ENCODE assay signal across 8 cellular contexts in the genomic region with DNA sequence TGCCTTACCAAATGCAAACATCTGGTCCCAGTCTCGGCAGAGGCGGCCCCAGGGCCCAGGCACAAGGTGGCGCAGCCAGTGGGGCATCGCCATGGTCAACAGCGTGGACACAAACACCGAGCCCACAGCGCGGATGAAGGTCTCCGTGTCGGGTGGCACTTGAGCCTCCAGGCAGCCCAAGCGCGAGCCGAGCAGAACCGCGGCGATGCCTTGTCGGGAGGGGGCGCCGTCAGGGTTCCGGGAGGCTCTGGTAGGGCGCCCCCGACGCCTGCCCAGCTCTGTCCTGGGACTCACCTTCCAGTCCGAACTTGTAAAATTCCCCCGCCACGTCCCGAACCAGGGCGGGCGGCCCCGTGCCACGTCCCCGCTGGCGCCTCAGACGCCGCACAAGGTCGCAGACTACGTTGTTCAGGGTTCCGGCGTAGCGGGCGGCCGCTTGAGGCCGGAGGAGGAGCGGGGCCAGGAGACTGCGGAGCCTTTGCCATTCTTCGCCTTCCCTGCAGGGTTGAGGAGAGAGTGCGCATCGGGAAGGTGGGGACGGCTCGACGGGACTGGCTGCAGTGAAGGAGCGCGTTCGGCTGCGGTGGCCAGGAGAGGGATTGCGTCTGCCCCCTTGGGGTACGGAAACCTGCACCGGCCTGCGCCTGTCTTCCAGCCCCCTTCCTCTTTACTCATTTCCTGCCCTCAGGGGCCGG. TPM values are rescaled to one million over a fixed set of nuclear protein-coding genes. Genes with fewer than 3 reads are reported as not detected.
DNase-seq lines count a peak whose midpoint lies in the region; ATAC-seq, FAIRE-seq and TF ChIP-seq lines count a peak whose summit lies in the region.

No MANE protein-coding gene starts in this region.

- peak overlapping the region; percentile 98 for H3K4me2 ChIP-seq in A549

- H3K27me3 ChIP-seq in colonic mucosa (peaks cover 25% of the 10 kb centered on the region), thoracic aorta (replicated peaks; ENCODE audit: insufficient read depth) (no peaks in the 10 kb centered on the region)

- no peak for FAIRE-seq in A549 (lab: Jason Lieb, UNC)

- no peak for TF ChIP-seq EP300 in A549 (IDR thresholded peaks at IDR 0.05)

- no peaks in the 10 kb centered on the region for H3K9me3 Mint-ChIP-seq in memory B cell

- TF ChIP-seq CTCF in A549 (IDR thresholded peaks at IDR 0.05) (peak; percentile 67), colonic mucosa (IDR thresholded peaks at IDR 0.05) (no peak), thoracic aorta (IDR thresholded peaks at IDR 0.05) (peak; percentile 22)

- H3K4me3 ChIP-seq in A549 (peak overlapping the region; percentile 52), colonic mucosa (peak overlapping the region; percentile 47), thoracic aorta (peak overlapping the region; percentile 68)

- H3K27ac ChIP-seq in A549 (peak overlapping the region; percentile 62 to 88; a peak in 5 of 6 replicates), colonic mucosa (no peak overlapping the region), thoracic aorta (no peak overlapping the region)

- intact Hi-C loops in colonic mucosa (cut with DNase I), result no loop called here

- peak overlapping the region; percentile 13 for H3K27ac Mint-ChIP-seq in memory B cell

- H3K9ac ChIP-seq in colonic mucosa (ENCODE audit: low read depth in 2 of 2, low read length in 2 of 2), result peak overlapping the region; percentile 57 to 62

- WGBS in A549 (ENCODE audit: missing lambda C conversion rate), result under 1% methylated on average over 36 of the region's 60 CpGs

- H3K36me3 ChIP-seq in colonic mucosa, result no peaks in the 10 kb centered on the region
- no peaks in the 10 kb centered on the region for H3K36me3 ChIP-seq in thoracic aorta

- H3K9me3 ChIP-seq in A549, result no peaks in the 10 kb centered on the region
- H3K9me3 ChIP-seq in colonic mucosa, result no peaks in the 10 kb centered on the region
- no peaks in the 10 kb centered on the region for H3K9me3 ChIP-seq in thoracic aorta

- CTCF ChIA-PET in A549 (lab: Yijun Ruan, JAX), result interaction anchor here (0.8 to 8.0 kb wide), 11 partner anchors 9 to 182 kb away, joined by 3 to 117 read pairs (median 4); a partner anchor contains a TSS

- TF ChIP-seq RAD21 in A549 (conservative IDR thresholded peaks at IDR 0.05 in 1 of 2, IDR thresholded peaks at IDR 0.05 in 1 of 2), result no peak

- peaks cover 4% of the 10 kb centered on the region for H3K36me3 Mint-ChIP-seq in memory B cell

- DNase-seq in A549 (ENCODE audit: low read depth in 1 of 2, low spot score in 1 of 2) (peak; percentile 70 to 74), UCSD-AML1 (lab: John Stamatoyannopoulos, UW; ENCODE audit: unreplicated experiment) (peak; percentile 34), colonic mucosa (peak; percentile 60), memory B cell (ENCODE audit: low spot score in 2 of 2) (peak in 1 of 2 donors; percentile 57), thoracic aorta (ENCODE audit: low spot score) (no peak), GM19238 (ENCODE audit: insufficient read length, low spot score) (no peak)

- peak overlapping the region; percentile 84 for H3K4me3 Mint-ChIP-seq in memory B cell

- peaks cover 25% of the 10 kb centered on the region for H3K4me1 ChIP-seq in A549
- H3K4me1 ChIP-seq in colonic mucosa, result peaks cover 8% of the 10 kb centered on the region
- H3K4me1 ChIP-seq in thoracic aorta (ENCODE audit: control insufficient read depth in 1 of 2, low read depth in 2 of 2), result peaks cover 15 to 30% of the 10 kb centered on the region in 2 donors

- peak; percentile 72 to 83 for ATAC-seq in A549
- ATAC-seq in GM18511 (IDR thresholded peaks at IDR 0.05; ENCODE audit: unreplicated experiment), result peak; percentile 71
- ATAC-seq in HG03342 (IDR thresholded peaks at IDR 0.05; ENCODE audit: unreplicated experiment), result peak; percentile 53
- ATAC-seq in memory B cell (ENCODE audit: low read depth), result peak; percentile 79
- no peak for ATAC-seq in thoracic aorta (ENCODE audit: insufficient number of reproducible peaks, low FRiP score, low read depth)

- TF ChIP-seq POLR2A in A549 (IDR thresholded peaks at IDR 0.05; ENCODE audit: low read length), result peak; percentile 8; the same call in 1 of the 2 replicates

- peaks cover 21% of the 10 kb centered on the region for H3K4me1 Mint-ChIP-seq in memory B cell

- POLR2A ChIA-PET in A549 (lab: Yijun Ruan, JAX), result interaction anchor here (1.1 kb wide), 1 partner anchor 39 kb away, joined by 3 read pairs; no protein-coding TSS in a partner anchor

- peaks cover 8% of the 10 kb centered on the region for H3K27me3 Mint-ChIP-seq in memory B cell

TF ChIP-seq in A549, 52 proteins besides CTCF, POLR2A, EP300 and RAD21 (continues in another document):
- TF ChIP-seq CBX2 (IDR thresholded peaks at IDR 0.05; ENCODE audit: borderline replicate concordance, low read depth) (no peak), HOXB13 (CRISPR knock-in tag; IDR thresholded peaks at IDR 0.05; ENCODE audit: low read depth) (0 out of 2 replicates have a peak, but pooled peaks have one; percentile 34), RNF2 (IDR thresholded peaks at IDR 0.05; ENCODE audit: borderline replicate concordance, low read depth) (no peak), HDAC2 (IDR thresholded peaks at IDR 0.05) (no peak), JUNB (IDR thresholded peaks at IDR 0.05) (no peak)
- TF ChIP-seq, protein P1, sequence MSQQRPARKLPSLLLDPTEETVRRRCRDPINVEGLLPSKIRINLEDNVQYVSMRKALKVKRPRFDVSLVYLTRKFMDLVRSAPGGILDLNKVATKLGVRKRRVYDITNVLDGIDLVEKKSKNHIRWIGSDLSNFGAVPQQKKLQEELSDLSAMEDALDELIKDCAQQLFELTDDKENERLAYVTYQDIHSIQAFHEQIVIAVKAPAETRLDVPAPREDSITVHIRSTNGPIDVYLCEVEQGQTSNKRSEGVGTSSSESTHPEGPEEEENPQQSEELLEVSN (IDR thresholded peaks at IDR 0.05; ENCODE audit: borderline replicate concordance, low read depth), result peak; percentile 56; the same call in 1 of the 2 replicates
- TF ChIP-seq, protein P2, sequence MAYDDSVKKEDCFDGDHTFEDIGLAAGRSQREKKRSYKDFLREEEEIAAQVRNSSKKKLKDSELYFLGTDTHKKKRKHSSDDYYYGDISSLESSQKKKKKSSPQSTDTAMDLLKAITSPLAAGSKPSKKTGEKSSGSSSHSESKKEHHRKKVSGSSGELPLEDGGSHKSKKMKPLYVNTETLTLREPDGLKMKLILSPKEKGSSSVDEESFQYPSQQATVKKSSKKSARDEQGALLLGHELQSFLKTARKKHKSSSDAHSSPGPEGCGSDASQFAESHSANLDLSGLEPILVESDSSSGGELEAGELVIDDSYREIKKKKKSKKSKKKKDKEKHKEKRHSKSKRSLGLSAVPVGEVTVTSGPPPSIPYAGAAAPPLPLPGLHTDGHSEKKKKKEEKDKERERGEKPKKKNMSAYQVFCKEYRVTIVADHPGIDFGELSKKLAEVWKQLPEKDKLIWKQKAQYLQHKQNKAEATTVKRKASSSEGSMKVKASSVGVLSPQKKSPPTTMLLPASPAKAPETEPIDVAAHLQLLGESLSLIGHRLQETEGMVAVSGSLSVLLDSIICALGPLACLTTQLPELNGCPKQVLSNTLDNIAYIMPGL (CRISPR knock-in tag; IDR thresholded peaks at IDR 0.05; ENCODE audit: borderline replicate concordance), result no peak

RNA-seq across cellular contexts. Expression of a gene that starts 1.7 kb away (rescaled TPM):
- polyA plus RNA-seq in A549 (2011; rRNA removed) (1.8 and 1.9 TPM in 2 replicates), A549 (2017; fragmentation: RNase III; extraction: RNeasy Plus Mini Kit Qiagen cat#74134 plus additional on column Dnase treatment) (1.9 to 2.9 TPM (median 2.3 TPM) in 3 replicates)
- 2.6 and 3.0 TPM in 2 replicates for polyA plus RNA-seq in A549 (2012; cell fraction: cytosol; rRNA removed)
- 22.0 and 26.2 TPM in 2 replicates for polyA plus RNA-seq in A549 (2012; cell fraction: nucleus; rRNA removed)
- 1.5 and 2.0 TPM in 2 replicates for polyA minus RNA-seq in A549 (2011; rRNA and poly(A)+ RNA removed)
- total RNA-seq in colonic mucosa (1 to 10 TPM in 1 of 2 donors, under 1 TPM in 1; 0.80 to 1.6 TPM), thoracic aorta (1 to 10 TPM in 1 of 2 donors, under 1 TPM in 1; 0.81 to 2.2 TPM)

RNA-seq across cellular contexts. Expression of a gene that starts 6.8 kb away (rescaled TPM):
- polyA plus RNA-seq in A549 (2011; rRNA removed), result 60.2 and 71.3 TPM in 2 replicates
- polyA plus RNA-seq in A549 (2012; cell fraction: cytosol; rRNA removed), result 68.2 and 69.2 TPM in 2 replicates
- polyA plus RNA-seq in A549 (2012; cell fraction: nucleus; rRNA removed), result 72.4 and 97.7 TPM in 2 replicates
- 55.2 to 64.9 TPM (median 63.0 TPM) in 3 replicates for polyA plus RNA-seq in A549 (2017; fragmentation: RNase III; extraction: RNeasy Plus Mini Kit Qiagen cat#74134 plus additional on column Dnase treatment)
- 81.3 and 95.3 TPM in 2 replicates for polyA minus RNA-seq in A549 (2011; rRNA and poly(A)+ RNA removed)
- 10 to 100 TPM in 1 of 2 donors, 1 to 10 TPM in 1; 7.1 to 18.9 TPM for total RNA-seq in colonic mucosa
- 10 to 100 TPM; 10.4 to 13.5 TPM for total RNA-seq in thoracic aorta

RNA-seq across cellular contexts. Expression of a gene that starts 7.3 kb away (rescaled TPM):
- polyA plus RNA-seq in A549 (2011; rRNA removed) (13.8 and 15.8 TPM in 2 replicates), A549 (2017; fragmentation: RNase III; extraction: RNeasy Plus Mini Kit Qiagen cat#74134 plus additional on column Dnase treatment) (6.2 to 8.0 TPM (median 7.3 TPM) in 3 replicates)
- polyA plus RNA-seq in A549 (2012; cell fraction: cytosol; rRNA removed), result 6.9 and 8.3 TPM in 2 replicates
- 3.9 and 4.3 TPM in 2 replicates for polyA plus RNA-seq in A549 (2012; cell fraction: nucleus; rRNA removed)
- 12.2 and 13.1 TPM in 2 replicates for polyA minus RNA-seq in A549 (2011; rRNA and poly(A)+ RNA removed)
- total RNA-seq in colonic mucosa (1 to 10 TPM; 3.4 to 4.8 TPM), thoracic aorta (1 to 10 TPM; 7.0 to 9.7 TPM)

RNA-seq across cellular contexts. Expression of a gene that starts 10.2 kb away (rescaled TPM):
- 7.2 and 8.4 TPM in 2 replicates for polyA plus RNA-seq in A549 (2011; rRNA removed)
- 4.5 and 5.5 TPM in 2 replicates for polyA plus RNA-seq in A549 (2012; cell fraction: cytosol; rRNA removed)
- 7.2 and 7.3 TPM in 2 replicates for polyA plus RNA-seq in A549 (2012; cell fraction: nucleus; rRNA removed)
- 4.7 to 6.8 TPM (median 5.9 TPM) in 3 replicates for polyA plus RNA-seq in A549 (2017; fragmentation: RNase III; extraction: RNeasy Plus Mini Kit Qiagen cat#74134 plus additional on column Dnase treatment)
- polyA minus RNA-seq in A549 (2011; rRNA and poly(A)+ RNA removed), result 7.7 and 9.8 TPM in 2 replicates
- 10 to 100 TPM; 10.6 to 14.3 TPM for total RNA-seq in colonic mucosa
- total RNA-seq in thoracic aorta, result 10 to 100 TPM in 1 of 2 donors, 1 to 10 TPM in 1; 8.8 to 11.2 TPM

RNA-seq across cellular contexts. Expression of a gene that starts 13.0 kb away (rescaled TPM):
- polyA plus RNA-seq in A549 (2011; rRNA removed) (226 and 289 TPM in 2 replicates), A549 (2017; fragmentation: RNase III; extraction: RNeasy Plus Mini Kit Qiagen cat#74134 plus additional on column Dnase treatment) (226 to 255 TPM (median 229 TPM) in 3 replicates)
- polyA plus RNA-seq in A549 (2012; cell fraction: cytosol; rRNA removed), result 345 and 419 TPM in 2 replicates
- polyA plus RNA-seq in A549 (2012; cell fraction: nucleus; rRNA removed), result 211 and 266 TPM in 2 replicates
- 187 and 240 TPM in 2 replicates for polyA minus RNA-seq in A549 (2011; rRNA and poly(A)+ RNA removed)
- total RNA-seq in colonic mucosa (100 to 1,000 TPM in 1 of 2 donors, 10 to 100 TPM in 1; 45.7 to 121 TPM), thoracic aorta (10 to 100 TPM; 52.3 to 72.8 TPM)

Comparison
In these comparisons a context has a peak if more than half of its experiments do, and no peak if none do; other contexts are left out.
1. DNase-seq: peak in A549 (2 of 2), UCSD-AML1 (single experiment) and colonic mucosa (single experiment); none in thoracic aorta (single experiment) and GM19238 (single experiment).
2. H3K27ac ChIP-seq: peak in A549 (2 of 2); none in colonic mucosa (single experiment) and thoracic aorta (0 of 2).
3. Peak in every context shown above with its lines, with median percentiles within 50 percentile points of each other: H3K4me3 ChIP-seq.